Comparison of ENCODE assay signal across 11 cellular contexts in the genomic region with DNA sequence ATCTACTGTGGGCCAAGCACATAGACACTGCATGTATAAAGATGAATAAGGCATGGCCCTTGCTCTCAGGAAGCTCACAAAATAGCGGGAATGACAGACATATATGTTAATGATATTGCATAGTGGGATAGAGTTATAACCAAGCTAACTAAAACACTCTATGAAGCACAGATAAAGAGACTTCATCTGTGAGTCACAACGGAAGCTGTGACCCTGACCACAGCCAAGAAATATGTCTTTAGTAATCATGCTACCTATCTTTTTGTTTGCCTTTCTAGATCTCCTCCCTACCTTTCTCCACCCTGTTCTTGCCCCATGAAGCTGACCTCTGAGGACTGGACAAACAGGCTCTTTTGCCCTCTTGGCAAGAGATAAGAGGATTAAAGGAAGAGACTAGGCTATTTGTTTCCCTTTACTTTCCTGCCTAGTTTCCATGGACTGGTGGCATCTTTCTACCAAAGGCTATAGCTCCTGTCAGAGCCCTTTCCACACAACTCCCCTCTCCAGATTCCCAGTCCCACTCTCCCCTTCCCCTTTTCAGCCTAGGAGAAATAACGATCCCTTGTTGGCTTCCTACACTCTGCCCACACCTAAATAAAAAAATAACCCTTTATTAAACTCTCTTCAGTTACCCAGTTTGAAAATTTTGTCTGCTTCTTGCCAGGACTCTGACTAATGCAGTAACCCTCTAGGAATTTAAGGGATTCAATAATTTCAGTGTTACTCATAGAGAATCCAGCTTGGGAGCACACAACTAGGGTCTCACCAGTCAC.
DNase-seq lines count a peak whose midpoint lies in the region; ATAC-seq lines count a peak whose summit lies in the region.
"Had no signal": no experiment of that assay in that cellular context is flagged by ENCODE, and none has a peak within 500 bp of the region (broad histone marks: within the 10 kb centered on the region; RNA-seq: fewer than 3 reads in every experiment).

No MANE protein-coding gene starts in this region.

- in situ Hi-C loops in ACHN (cut with HindIII; ENCODE audit: low pct_ligation_motif_present, low pct_unique_long_range_greater_than_20kb, low sequenced_read_pairs): no loop called here

- peak; percentile 81 for DNase-seq in ACHN
- DNase-seq in HS-5 (ENCODE audit: low read depth): peak; percentile 90
- peak; percentile 44 for DNase-seq in amniotic stem cell (lab: John Stamatoyannopoulos, UW)
- DNase-seq in left colon: peak in 1 of 2 donors; percentile 26
- no peak for DNase-seq in NCI-H2107 treated with DMSO at 0.1 percent for 48 hours (lab: John Stamatoyannopoulos, UW; ENCODE audit: unreplicated experiment)
- no peak for DNase-seq in T-helper 1 cell
- no peak for DNase-seq in head of caudate nucleus
- DNase-seq in cerebellar cortex (ENCODE audit: low spot score): no peak
- DNase-seq: C1 segment of cervical spinal cord, immature natural killer cell, WERI-Rb-1 had no signal

- intact Hi-C loops in left colon (cut with DNase I, micrococcal nuclease) (no loop called here), head of caudate nucleus (cut with DNase I) (no loop called here)

- peak; percentile 91 for ATAC-seq in left colon

Comparison
In these comparisons a context has a peak if more than half of its experiments do, and no peak if none do; other contexts are left out.
1. DNase-seq: peak in ACHN (single experiment), HS-5 (single experiment) and amniotic stem cell (single experiment); none in NCI-H2107 treated with DMSO at 0.1 percent for 48 hours (single experiment), T-helper 1 cell (0 of 5), head of caudate nucleus (0 of 42) and cerebellar cortex (single experiment).